10 cellular contexts compared by ENCODE assay signal in the genomic region with DNA sequence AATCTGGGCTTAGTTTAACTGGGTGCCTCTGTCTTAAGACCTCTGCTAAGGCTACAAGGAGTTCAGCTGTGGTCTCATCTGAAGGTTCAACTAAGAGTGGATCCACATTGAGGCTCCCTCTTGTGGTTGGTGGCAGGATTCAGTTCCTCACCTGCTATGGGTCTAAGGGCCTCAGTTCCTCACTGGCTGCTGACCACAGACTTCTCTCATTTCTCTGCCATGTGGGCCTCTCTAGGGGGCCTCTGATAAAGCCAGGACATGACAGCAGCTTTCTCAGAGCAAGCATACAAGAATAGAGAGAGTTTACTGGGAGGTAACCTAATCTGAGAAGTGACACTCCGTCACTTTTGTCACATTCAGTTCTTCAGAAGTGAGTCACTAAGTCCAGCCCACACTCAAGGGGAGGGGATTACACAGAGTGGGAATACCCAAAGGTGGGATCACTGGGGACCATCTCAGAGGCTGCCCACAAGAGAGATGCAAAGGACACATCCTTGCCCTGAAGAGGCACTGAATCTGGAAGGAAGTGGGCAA. TPM values are rescaled to one million over a fixed set of nuclear protein-coding genes. Genes with fewer than 3 reads are reported as not detected.
DNase-seq lines count a peak whose midpoint lies in the region; ATAC-seq and TF ChIP-seq lines count a peak whose summit lies in the region.
"Had no signal": no experiment of that assay in that cellular context is flagged by ENCODE, and none has a peak within 500 bp of the region (broad histone marks: within the 10 kb centered on the region; RNA-seq: fewer than 3 reads in every experiment).

No MANE protein-coding gene starts in this region.

- H3K27ac Mint-ChIP-seq in activated T-helper 1 cell treated with anti-CD3 and anti-CD28 coated beads, Interleukin-12 subunit alpha, Interleukin-12 subunit beta, Interleukin-2, Interleukin-4 antibody, amounts not matched to agents 30 ng/mL and 10 ng/mL and 1 ng/mL, durations not matched to agents 14 hours and 24 hours and 36 hours, result no peak overlapping the region

- H2AFZ ChIP-seq in Karpas-422 (ENCODE audit: low read length), result no peak overlapping the region
- H2AFZ ChIP-seq: parathyroid adenoma had no signal

- TF ChIP-seq CTCF in liver (IDR thresholded peaks at IDR 0.05; ENCODE audit: low read depth, low read length, missing input control), result peak; percentile 63

- H3K9me3 ChIP-seq in Karpas-422 (ENCODE audit: low read length), result no peaks in the 10 kb centered on the region
- H3K9me3 ChIP-seq in liver (ENCODE audit: control insufficient read depth in 4 of 4, low read length in 3 of 4), result no peaks in the 10 kb centered on the region
- H3K9me3 ChIP-seq: BLaER1 had no signal

- H3K4me1 ChIP-seq in Karpas-422 (ENCODE audit: low read length) (no peaks in the 10 kb centered on the region), liver (ENCODE audit: control insufficient read depth in 4 of 4, insufficient read depth in 4 of 4, low read length in 3 of 4) (no peaks in the 10 kb centered on the region)
- H3K4me1 ChIP-seq: BLaER1, parathyroid adenoma had no signal

- H3K4me3 ChIP-seq in Karpas-422 (ENCODE audit: low read length) (no peak overlapping the region), liver (ENCODE audit: low read depth in 1 of 3, low read length in 3 of 3) (no peak overlapping the region)
- H3K4me3 ChIP-seq: BLaER1 had no signal

- no peaks in the 10 kb centered on the region for H3K36me3 Mint-ChIP-seq in activated T-helper 1 cell treated with anti-CD3 and anti-CD28 coated beads, Interleukin-12 subunit alpha, Interleukin-12 subunit beta, Interleukin-2, Interleukin-4 antibody, amounts not matched to agents 30 ng/mL and 10 ng/mL and 1 ng/mL, durations not matched to agents 14 hours and 24 hours and 36 hours (ENCODE audit: low read depth)

- DNase-seq in NCI-H1105 (lab: John Stamatoyannopoulos, UW) (peak; percentile 12), NCI-H1105 treated with DMSO at 0.1 percent for 48 hours (lab: John Stamatoyannopoulos, UW) (no peak), Karpas-422 (peak; percentile 72), 8988T (no peak), G401 (ENCODE audit: low spot score) (no peak)
- DNase-seq in activated T-helper 1 cell treated with anti-CD3 and anti-CD28 coated beads, Interleukin-12 subunit alpha, Interleukin-12 subunit beta, Interleukin-2, Interleukin-4 antibody, amounts not matched to agents 30 ng/mL and 10 ng/mL and 1 ng/mL, durations not matched to agents 14 hours and 24 hours and 36 hours (ENCODE audit: low spot score), result peak; percentile 24

- H3K79me2 ChIP-seq in Karpas-422 (ENCODE audit: low read length), result no peaks in the 10 kb centered on the region
- H3K79me2 ChIP-seq: parathyroid adenoma had no signal

- H3K9me2 ChIP-seq in Karpas-422 (replicated peaks; ENCODE audit: insufficient read depth, low read length), result no peaks in the 10 kb centered on the region

- H3K9ac ChIP-seq in Karpas-422 (ENCODE audit: low read length) (no peak overlapping the region), liver (ENCODE audit: low read depth in 1 of 2, low read length in 2 of 2) (no peak overlapping the region)
- H3K9ac ChIP-seq: BLaER1, parathyroid adenoma had no signal

- H3K27me3 ChIP-seq in Karpas-422 (ENCODE audit: low read length) (no peaks in the 10 kb centered on the region), liver (ENCODE audit: control insufficient read depth in 4 of 4, insufficient read depth in 4 of 4, low read length in 3 of 4) (no peaks in the 10 kb centered on the region)
- H3K27me3 ChIP-seq: BLaER1 had no signal

- no peaks in the 10 kb centered on the region for H3K9me3 Mint-ChIP-seq in activated T-helper 1 cell treated with anti-CD3 and anti-CD28 coated beads, Interleukin-12 subunit alpha, Interleukin-12 subunit beta, Interleukin-2, Interleukin-4 antibody, amounts not matched to agents 30 ng/mL and 10 ng/mL and 1 ng/mL, durations not matched to agents 14 hours and 24 hours and 36 hours

- no peak overlapping the region for H3K27ac ChIP-seq in Karpas-422 (ENCODE audit: low read length)
- no peak overlapping the region for H3K27ac ChIP-seq in liver (ENCODE audit: low read depth in 1 of 2, low read length in 2 of 2)
- H3K27ac ChIP-seq: BLaER1, parathyroid adenoma had no signal

- ATAC-seq in GM21390 (IDR thresholded peaks at IDR 0.05; ENCODE audit: unreplicated experiment), result peak; percentile 85

- peaks cover 5% of the 10 kb centered on the region for H3K4me1 Mint-ChIP-seq in activated T-helper 1 cell treated with anti-CD3 and anti-CD28 coated beads, Interleukin-12 subunit alpha, Interleukin-12 subunit beta, Interleukin-2, Interleukin-4 antibody, amounts not matched to agents 30 ng/mL and 10 ng/mL and 1 ng/mL, durations not matched to agents 14 hours and 24 hours and 36 hours (ENCODE audit: low read depth)

- no peaks in the 10 kb centered on the region for H3K27me3 Mint-ChIP-seq in activated T-helper 1 cell treated with anti-CD3 and anti-CD28 coated beads, Interleukin-12 subunit alpha, Interleukin-12 subunit beta, Interleukin-2, Interleukin-4 antibody, amounts not matched to agents 30 ng/mL and 10 ng/mL and 1 ng/mL, durations not matched to agents 14 hours and 24 hours and 36 hours (ENCODE audit: insufficient read depth)

- H3K4me2 ChIP-seq in Karpas-422 (ENCODE audit: low read depth, low read length, poor library complexity, severe bottlenecking), result no peak overlapping the region
- H3K4me2 ChIP-seq: BLaER1 had no signal

- H3K36me3 ChIP-seq in Karpas-422 (ENCODE audit: insufficient read depth, low read length), result no peaks in the 10 kb centered on the region
- no peaks in the 10 kb centered on the region for H3K36me3 ChIP-seq in liver (ENCODE audit: control insufficient read depth in 4 of 4, insufficient read depth in 3 of 4, low read depth in 1 of 4, low read length in 3 of 4)

- peak; percentile 74 to 83 for TF ChIP-seq RAD21 in liver (IDR thresholded peaks at IDR 0.05)

- in situ Hi-C loops in G401 (cut with HindIII; ENCODE audit: low sequenced_read_pairs), result no loop called here

- 90% methylated on average over 1 of the region's 1 CpG for WGBS in liver

- intact Hi-C loops in activated T-helper 1 cell treated with anti-CD3 and anti-CD28 coated beads, Interleukin-12 subunit alpha, Interleukin-12 subunit beta, Interleukin-2, Interleukin-4 antibody, amounts not matched to agents 30 ng/mL and 10 ng/mL and 1 ng/mL, durations not matched to agents 14 hours and 24 hours and 36 hours (cut with micrococcal nuclease), result loop anchor here (2.0 kb wide), 1 partner anchor 88 kb away; no protein-coding TSS in a partner anchor

- no peak overlapping the region for H3K4me3 Mint-ChIP-seq in activated T-helper 1 cell treated with anti-CD3 and anti-CD28 coated beads, Interleukin-12 subunit alpha, Interleukin-12 subunit beta, Interleukin-2, Interleukin-4 antibody, amounts not matched to agents 30 ng/mL and 10 ng/mL and 1 ng/mL, durations not matched to agents 14 hours and 24 hours and 36 hours

- H4K20me1 ChIP-seq in Karpas-422 (ENCODE audit: insufficient read depth, low read depth, low read length), result no peaks in the 10 kb centered on the region
- H4K20me1 ChIP-seq: BLaER1 had no signal

TF ChIP-seq in liver, 16 proteins besides CTCF, POLR2A, EP300 and RAD21:
- TF ChIP-seq FOXA1 (IDR thresholded peaks at IDR 0.05) (no peak), SP1 (IDR thresholded peaks at IDR 0.05) (no peak), TAF1 (conservative IDR thresholded peaks at IDR 0.05) (no peak), EGR1 (IDR thresholded peaks at IDR 0.05; ENCODE audit: low read depth in 2 of 2) (no peak)

RNA-seq across cellular contexts. Expression of gene ABAT, which starts 19.2 kb away (rescaled TPM):
- total RNA-seq in Karpas-422 (2014; rRNA removed; shearing (Covaris generic); ENCODE audit: low replicate concordance), result 8.2 TPM in 2 replicates
- total RNA-seq in activated T-helper 1 cell treated with anti-CD3 and anti-CD28 coated beads, Interleukin-12 subunit alpha, Interleukin-12 subunit beta, Interleukin-2, Interleukin-4 antibody, amounts not matched to agents 30 ng/mL and 10 ng/mL and 1 ng/mL, durations not matched to agents 14 hours and 24 hours and 36 hours, result 7.3 and 7.7 TPM in 2 replicates
- total RNA-seq in liver, result 100 to 1,000 TPM in 1 of 2 donors, 10 to 100 TPM in 1; 52.4 to 201 TPM
- polyA plus RNA-seq in liver, result 100 to 1,000 TPM in 1 of 2 donors, 10 to 100 TPM in 1; 81.6 to 205 TPM
- 7.2 and 8.0 TPM in 2 replicates for total RNA-seq in G401 (2014; rRNA removed; shearing (Covaris generic))

RNA-seq across cellular contexts. Expression of gene METTL22, which starts 33.8 kb away (rescaled TPM):
- 42.5 and 48.9 TPM in 2 replicates for total RNA-seq in Karpas-422 (2014; rRNA removed; shearing (Covaris generic); ENCODE audit: low replicate concordance)
- total RNA-seq in activated T-helper 1 cell treated with anti-CD3 and anti-CD28 coated beads, Interleukin-12 subunit alpha, Interleukin-12 subunit beta, Interleukin-2, Interleukin-4 antibody, amounts not matched to agents 30 ng/mL and 10 ng/mL and 1 ng/mL, durations not matched to agents 14 hours and 24 hours and 36 hours, result 30.0 and 32.0 TPM in 2 replicates
- total RNA-seq in liver, result 10 to 100 TPM; 13.6 to 17.9 TPM
- 10 to 100 TPM in 1 of 2 donors, 1 to 10 TPM in 1; 6.5 to 15.2 TPM for polyA plus RNA-seq in liver
- total RNA-seq in G401 (2014; rRNA removed; shearing (Covaris generic)), result 9.1 and 19.8 TPM in 2 replicates

Comparison
In these comparisons a context has a peak if more than half of its experiments do, and no peak if none do; other contexts are left out.
1. DNase-seq: peak in NCI-H1105 (single experiment), Karpas-422 (single experiment) and activated T-helper 1 cell treated with anti-CD3 and anti-CD28 coated beads, Interleukin-12 subunit alpha, Interleukin-12 subunit beta, Interleukin-2, Interleukin-4 antibody, amounts not matched to agents 30 ng/mL and 10 ng/mL and 1 ng/mL, durations not matched to agents 14 hours and 24 hours and 36 hours (single experiment); none in NCI-H1105 treated with DMSO at 0.1 percent for 48 hours (single experiment), 8988T (single experiment) and G401 (single experiment).